Comparison of ENCODE assay signal across 11 cellular contexts in genomic region chr4:154984148-154984547, GRCh38.
DNase-seq lines count a peak whose midpoint lies in the region; ATAC-seq lines count a peak whose summit lies in the region.
"Had no signal": no experiment of that assay in that cellular context is flagged by ENCODE, and none has a peak within 500 bp of the region (broad histone marks: within the 10 kb centered on the region; RNA-seq: fewer than 3 reads in every experiment).

No MANE protein-coding gene starts in this region.

- POLR2A ChIA-PET in activated CD8-positive, alpha-beta T cell treated with anti-CD3 and anti-CD28 coated beads, Interleukin-2, amount 10 ng/mL, durations not matched to agents 7 days and 5 days (lab: Charles Lee): no interaction called here

- H3K36me3 Mint-ChIP-seq in activated CD8-positive, alpha-beta T cell treated with anti-CD3 and anti-CD28 coated beads, Interleukin-2, amount 10 ng/mL, durations not matched to agents 7 days and 5 days (ENCODE audit: low read depth): no peaks in the 10 kb centered on the region

- no peaks in the 10 kb centered on the region for H3K4me1 Mint-ChIP-seq in activated CD8-positive, alpha-beta T cell treated with anti-CD3 and anti-CD28 coated beads, Interleukin-2, amount 10 ng/mL, durations not matched to agents 7 days and 5 days (ENCODE audit: low read depth)
- H3K4me1 Mint-ChIP-seq: T-helper 17 cell had no signal

- no peak overlapping the region for H3K27ac Mint-ChIP-seq in activated CD8-positive, alpha-beta T cell treated with anti-CD3 and anti-CD28 coated beads, Interleukin-2, amount 10 ng/mL, durations not matched to agents 7 days and 5 days
- H3K27ac Mint-ChIP-seq: T-helper 17 cell had no signal

- ATAC-seq in GM18867 (IDR thresholded peaks at IDR 0.05; ENCODE audit: unreplicated experiment) (peak; percentile 100), GM21528 (IDR thresholded peaks at IDR 0.05; ENCODE audit: low FRiP score, unreplicated experiment) (peak; percentile 92), HG03097 (IDR thresholded peaks at IDR 0.05; ENCODE audit: low FRiP score, unreplicated experiment) (peak; percentile 72)
- ATAC-seq in activated CD8-positive, alpha-beta T cell treated with anti-CD3 and anti-CD28 coated beads, Interleukin-2, amount 10 ng/mL, durations not matched to agents 7 days and 5 days: no peak
- ATAC-seq: T-helper 17 cell had no signal

- no peaks in the 10 kb centered on the region for H3K9me3 Mint-ChIP-seq in activated CD8-positive, alpha-beta T cell treated with anti-CD3 and anti-CD28 coated beads, Interleukin-2, amount 10 ng/mL, durations not matched to agents 7 days and 5 days (ENCODE audit: insufficient read depth)

- CTCF ChIA-PET in activated CD8-positive, alpha-beta T cell treated with anti-CD3 and anti-CD28 coated beads, Interleukin-2, amount 10 ng/mL, durations not matched to agents 7 days and 5 days (lab: Charles Lee): no interaction called here

- DNase-seq in SKM-1 treated with dmso at 0.1 percent for 144 hours (lab: John Stamatoyannopoulos, UW; ENCODE audit: unreplicated experiment) (peak; percentile 13), NCI-H2081 (lab: John Stamatoyannopoulos, UW) (no peak), hypothalamus (lab: John Stamatoyannopoulos, UW) (no peak)
- DNase-seq in activated CD8-positive, alpha-beta T cell treated with anti-CD3 and anti-CD28 coated beads, Interleukin-2, amount 10 ng/mL, durations not matched to agents 7 days and 5 days: no peak
- DNase-seq in activated naive CD4-positive, alpha-beta T cell (lab: John Stamatoyannopoulos, UW): no peak
- DNase-seq: C1 segment of cervical spinal cord, MM.1S, T-helper 17 cell had no signal

- H3K27me3 Mint-ChIP-seq in activated CD8-positive, alpha-beta T cell treated with anti-CD3 and anti-CD28 coated beads, Interleukin-2, amount 10 ng/mL, durations not matched to agents 7 days and 5 days (ENCODE audit: low read depth): no peaks in the 10 kb centered on the region

- no peak overlapping the region for H3K4me3 Mint-ChIP-seq in activated CD8-positive, alpha-beta T cell treated with anti-CD3 and anti-CD28 coated beads, Interleukin-2, amount 10 ng/mL, durations not matched to agents 7 days and 5 days
- H3K4me3 Mint-ChIP-seq: T-helper 17 cell had no signal
